In the genomic region with DNA sequence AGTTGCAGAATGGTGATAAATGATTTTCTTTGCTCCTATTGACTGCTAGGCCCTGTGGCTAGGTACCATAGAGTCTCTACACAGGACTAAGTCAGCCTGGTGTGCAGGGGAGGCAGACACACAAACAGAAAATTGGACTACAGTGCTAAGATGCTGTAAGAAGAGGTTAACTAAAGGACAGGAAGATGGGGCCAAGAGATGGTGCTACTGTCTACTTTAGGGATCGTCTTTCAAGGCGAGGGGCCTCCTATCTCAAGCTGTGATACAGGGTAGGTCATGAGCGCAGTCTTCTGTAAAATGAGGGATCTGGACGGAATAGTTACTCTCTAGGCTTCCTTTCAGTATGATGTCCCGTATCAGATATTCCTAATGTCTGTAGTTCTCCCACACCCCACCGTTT, we compare ENCODE assay signal across 1 cellular context.
TF ChIP-seq lines count a peak whose summit lies in the region.

No MANE protein-coding gene starts in this region.

TF ChIP-seq in liver, 16 proteins besides CTCF, POLR2A, EP300 and RAD21 (continued from another document):
- TF ChIP-seq, protein P1, sequence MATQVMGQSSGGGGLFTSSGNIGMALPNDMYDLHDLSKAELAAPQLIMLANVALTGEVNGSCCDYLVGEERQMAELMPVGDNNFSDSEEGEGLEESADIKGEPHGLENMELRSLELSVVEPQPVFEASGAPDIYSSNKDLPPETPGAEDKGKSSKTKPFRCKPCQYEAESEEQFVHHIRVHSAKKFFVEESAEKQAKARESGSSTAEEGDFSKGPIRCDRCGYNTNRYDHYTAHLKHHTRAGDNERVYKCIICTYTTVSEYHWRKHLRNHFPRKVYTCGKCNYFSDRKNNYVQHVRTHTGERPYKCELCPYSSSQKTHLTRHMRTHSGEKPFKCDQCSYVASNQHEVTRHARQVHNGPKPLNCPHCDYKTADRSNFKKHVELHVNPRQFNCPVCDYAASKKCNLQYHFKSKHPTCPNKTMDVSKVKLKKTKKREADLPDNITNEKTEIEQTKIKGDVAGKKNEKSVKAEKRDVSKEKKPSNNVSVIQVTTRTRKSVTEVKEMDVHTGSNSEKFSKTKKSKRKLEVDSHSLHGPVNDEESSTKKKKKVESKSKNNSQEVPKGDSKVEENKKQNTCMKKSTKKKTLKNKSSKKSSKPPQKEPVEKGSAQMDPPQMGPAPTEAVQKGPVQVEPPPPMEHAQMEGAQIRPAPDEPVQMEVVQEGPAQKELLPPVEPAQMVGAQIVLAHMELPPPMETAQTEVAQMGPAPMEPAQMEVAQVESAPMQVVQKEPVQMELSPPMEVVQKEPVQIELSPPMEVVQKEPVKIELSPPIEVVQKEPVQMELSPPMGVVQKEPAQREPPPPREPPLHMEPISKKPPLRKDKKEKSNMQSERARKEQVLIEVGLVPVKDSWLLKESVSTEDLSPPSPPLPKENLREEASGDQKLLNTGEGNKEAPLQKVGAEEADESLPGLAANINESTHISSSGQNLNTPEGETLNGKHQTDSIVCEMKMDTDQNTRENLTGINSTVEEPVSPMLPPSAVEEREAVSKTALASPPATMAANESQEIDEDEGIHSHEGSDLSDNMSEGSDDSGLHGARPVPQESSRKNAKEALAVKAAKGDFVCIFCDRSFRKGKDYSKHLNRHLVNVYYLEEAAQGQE (IDR thresholded peaks at IDR 0.05), result no peak
- TF ChIP-seq, protein P2, sequence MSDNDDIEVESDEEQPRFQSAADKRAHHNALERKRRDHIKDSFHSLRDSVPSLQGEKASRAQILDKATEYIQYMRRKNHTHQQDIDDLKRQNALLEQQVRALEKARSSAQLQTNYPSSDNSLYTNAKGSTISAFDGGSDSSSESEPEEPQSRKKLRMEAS (IDR thresholded peaks at IDR 0.05), result no peak
- TF ChIP-seq TAF1 (conservative IDR thresholded peaks at IDR 0.05) (no peak), NR2F2 (IDR thresholded peaks at IDR 0.05) (no peak), GABPA (IDR thresholded peaks at IDR 0.05 in 1 of 2, conservative IDR thresholded peaks at IDR 0.05 in 1 of 2) (no peak), JUND (IDR thresholded peaks at IDR 0.05) (no peak), HNF4A (conservative IDR thresholded peaks at IDR 0.05) (no peak), RXRA (IDR thresholded peaks at IDR 0.05) (no peak), HNF4G (IDR thresholded peaks at IDR 0.05) (no peak), SP1 (IDR thresholded peaks at IDR 0.05) (no peak), FOXA1 (IDR thresholded peaks at IDR 0.05) (no peak)
- TF ChIP-seq, protein P3, sequence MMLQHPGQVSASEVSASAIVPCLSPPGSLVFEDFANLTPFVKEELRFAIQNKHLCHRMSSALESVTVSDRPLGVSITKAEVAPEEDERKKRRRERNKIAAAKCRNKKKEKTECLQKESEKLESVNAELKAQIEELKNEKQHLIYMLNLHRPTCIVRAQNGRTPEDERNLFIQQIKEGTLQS (IDR thresholded peaks at IDR 0.05), result no peak
- TF ChIP-seq, protein P4, sequence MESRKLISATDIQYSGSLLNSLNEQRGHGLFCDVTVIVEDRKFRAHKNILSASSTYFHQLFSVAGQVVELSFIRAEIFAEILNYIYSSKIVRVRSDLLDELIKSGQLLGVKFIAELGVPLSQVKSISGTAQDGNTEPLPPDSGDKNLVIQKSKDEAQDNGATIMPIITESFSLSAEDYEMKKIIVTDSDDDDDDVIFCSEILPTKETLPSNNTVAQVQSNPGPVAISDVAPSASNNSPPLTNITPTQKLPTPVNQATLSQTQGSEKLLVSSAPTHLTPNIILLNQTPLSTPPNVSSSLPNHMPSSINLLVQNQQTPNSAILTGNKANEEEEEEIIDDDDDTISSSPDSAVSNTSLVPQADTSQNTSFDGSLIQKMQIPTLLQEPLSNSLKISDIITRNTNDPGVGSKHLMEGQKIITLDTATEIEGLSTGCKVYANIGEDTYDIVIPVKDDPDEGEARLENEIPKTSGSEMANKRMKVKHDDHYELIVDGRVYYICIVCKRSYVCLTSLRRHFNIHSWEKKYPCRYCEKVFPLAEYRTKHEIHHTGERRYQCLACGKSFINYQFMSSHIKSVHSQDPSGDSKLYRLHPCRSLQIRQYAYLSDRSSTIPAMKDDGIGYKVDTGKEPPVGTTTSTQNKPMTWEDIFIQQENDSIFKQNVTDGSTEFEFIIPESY (IDR thresholded peaks at IDR 0.05), result no peak
